ENCODE assay signal across 18 cellular contexts in genomic region chr13:75402787-75403186, GRCh38.
A peak's percentile ranks its signal among the peaks of the same experiment; 100 is the strongest.
DNase-seq lines count a peak whose midpoint lies in the region; ATAC-seq and TF ChIP-seq lines count a peak whose summit lies in the region.
"Had no signal": no experiment of that assay in that cellular context is flagged by ENCODE, and none has a peak within 500 bp of the region (broad histone marks: within the 10 kb centered on the region; RNA-seq: fewer than 3 reads in every experiment).

No MANE protein-coding gene starts in this region.

- H3K27ac Mint-ChIP-seq in nephron = peak overlapping the region; percentile 69 to 93 (median 73)
- H3K27ac Mint-ChIP-seq: activated naive CD8-positive, alpha-beta T cell treated with anti-CD3 and anti-CD28 coated beads, Interleukin-2, amount 10 ng/mL, durations not matched to agents 7 days and 5 days had no signal

- peaks cover 20% of the 10 kb centered on the region for H3K36me3 Mint-ChIP-seq in nephron (ENCODE audit: low read depth)
- H3K36me3 Mint-ChIP-seq: activated naive CD8-positive, alpha-beta T cell treated with anti-CD3 and anti-CD28 coated beads, Interleukin-2, amount 10 ng/mL, durations not matched to agents 7 days and 5 days had no signal

- H3K9me3 Mint-ChIP-seq in nephron = peaks cover 18% of the 10 kb centered on the region
- H3K9me3 Mint-ChIP-seq: central memory CD8-positive, alpha-beta T cell had no signal

- H3K4me1 Mint-ChIP-seq in nephron = peaks cover 59% of the 10 kb centered on the region
- H3K4me1 Mint-ChIP-seq: activated naive CD8-positive, alpha-beta T cell treated with anti-CD3 and anti-CD28 coated beads, Interleukin-2, amount 10 ng/mL, durations not matched to agents 7 days and 5 days; central memory CD8-positive, alpha-beta T cell had no signal

- ATAC-seq in GM18861 (IDR thresholded peaks at IDR 0.05; ENCODE audit: unreplicated experiment) (peak; percentile 55), HG03060 (IDR thresholded peaks at IDR 0.05; ENCODE audit: low read depth, unreplicated experiment) (peak; percentile 38), sciatic nerve (no peak)

- peaks cover 3% of the 10 kb centered on the region for H3K27me3 Mint-ChIP-seq in nephron (ENCODE audit: low read depth)

- intact Hi-C loops in sciatic nerve (cut with DNase I) = no loop called here

- DNase-seq in globus pallidus (ENCODE audit: low spot score) (peak; percentile 42), sciatic nerve (ENCODE audit: low spot score) (no peak), AG08396 (ENCODE audit: low spot score) (no peak), NCI-H748 (lab: John Stamatoyannopoulos, UW; ENCODE audit: unreplicated experiment) (no peak)
- no peak for DNase-seq in NK-92 treated with Interleukin-12 subunit alpha and Interleukin-12 subunit beta, amount 100 ng/mL, for 24 hours (lab: John Stamatoyannopoulos, UW)
- DNase-seq: activated CD4-positive, alpha-beta T cell treated with anti-CD3 and anti-CD28 coated beads for 48 hours; activated naive CD8-positive, alpha-beta T cell treated with anti-CD3 and anti-CD28 coated beads, Interleukin-2, amount 10 ng/mL, durations not matched to agents 7 days and 5 days; activated T-cell treated with anti-CD3 and anti-CD28 coated beads for 4 hours; AML-193; midbrain; NCI-H2081 treated with DMSO at 0.1 percent for 48 hours; SIG-M5; spleen; stimulated activated naive CD4-positive, alpha-beta T cell treated with Interleukin-2 at 50 U/mL for 16 hours had no signal

- no peak for TF ChIP-seq CTCF in nephron (IDR thresholded peaks at IDR 0.05; ENCODE audit: unreplicated experiment in 3 of 3)

- peak overlapping the region in 2 of 3 experiments; percentile 7 to 29 for H3K4me3 Mint-ChIP-seq in nephron
- H3K4me3 Mint-ChIP-seq: activated naive CD8-positive, alpha-beta T cell treated with anti-CD3 and anti-CD28 coated beads, Interleukin-2, amount 10 ng/mL, durations not matched to agents 7 days and 5 days; central memory CD8-positive, alpha-beta T cell had no signal
